Comparison of ENCODE assay signal across 18 cellular contexts in genomic region chr2:36701391-36701795, GRCh38. TPM values are rescaled to one million over a fixed set of nuclear protein-coding genes. Genes with fewer than 3 reads are reported as not detected.
DNase-seq lines count a peak whose midpoint lies in the region; ATAC-seq and TF ChIP-seq lines count a peak whose summit lies in the region.
"Had no signal": no experiment of that assay in that cellular context is flagged by ENCODE, and none has a peak within 500 bp of the region (broad histone marks: within the 10 kb centered on the region; RNA-seq: fewer than 3 reads in every experiment).

No MANE protein-coding gene starts in this region.

- no peak overlapping the region for H2BK120ac ChIP-seq in mesendoderm (ENCODE audit: low read depth, low read length)

- TF ChIP-seq CTCF in GM23338 (conservative IDR thresholded peaks at IDR 0.05; ENCODE audit: low read depth in 2 of 2) (peak in 1 of 2 experiments; percentile 50; a peak in 2 of 4 replicates), epithelial cell of esophagus (IDR thresholded peaks at IDR 0.05; ENCODE audit: insufficient read depth, low read depth, low read length, missing control alignments) (peak; percentile 37), CD14-positive monocyte (IDR thresholded peaks at IDR 0.05) (no peak)

- H3K4me2 ChIP-seq in GM23338 = no peak overlapping the region
- H3K4me2 ChIP-seq in mesendoderm (ENCODE audit: low read length) = no peak overlapping the region

- no peak overlapping the region for H3K18ac ChIP-seq in mesendoderm (ENCODE audit: low read length)

- H3K4ac ChIP-seq in mesendoderm (ENCODE audit: low read depth, low read length) = no peak overlapping the region

- peak; percentile 69 for DNase-seq in GM23338 (ENCODE audit: low spot score)
- DNase-seq in RPMI7951 (ENCODE audit: low read depth) = peak; percentile 32
- DNase-seq in epithelial cell of esophagus (ENCODE audit: low read depth) = peak; percentile 91
- peak; percentile 75 for DNase-seq in mesendoderm
- no peak for DNase-seq in CD14-positive monocyte (ENCODE audit: low spot score)
- DNase-seq: activated CD4-positive, alpha-beta memory T cell treated with anti-CD3 and anti-CD28 coated beads for 36 hours; activated T-cell treated with anti-CD3 and anti-CD28 coated beads, Interleukin-2, amount 50 U/mL, for 72 hours; amygdala; NCI-H1105 treated with DMSO at 0.1 percent for 48 hours; NCI-H2227 treated with DMSO at 0.1 percent for 48 hours; occipital lobe; small intestine; stimulated activated naive CD8-positive, alpha-beta T cell treated with anti-CD3 and anti-CD28 coated beads, Interleukin-15, Interleukin-2, amounts not matched to agents 100 U/mL and 50 U/mL, for 24 hours had no signal

- no peak overlapping the region for H2BK15ac ChIP-seq in mesendoderm (replicated peaks; ENCODE audit: low read depth)

- H3K4me1 Mint-ChIP-seq in GM23338 = peaks cover 18% of the 10 kb centered on the region
- H3K4me1 Mint-ChIP-seq in CD14-positive monocyte = peaks cover 48% of the 10 kb centered on the region

- H3K27me3 Mint-ChIP-seq in GM23338 (ENCODE audit: insufficient read depth, low read depth, poor library complexity) (peaks cover 9% of the 10 kb centered on the region), CD14-positive monocyte (ENCODE audit: low read depth in 3 of 3) (peaks cover 0 to 7% (median 0%) of the 10 kb centered on the region in 3 donors)
- H3K27me3 Mint-ChIP-seq: dendritic cell treated with granulocyte-macrophage colony-stimulating factor and Interleukin-4, amounts not matched to agents 40 ng/mL and 50 ng/mL, for 4 days had no signal

- H3K56ac ChIP-seq in mesendoderm (ENCODE audit: low read length) = no peak overlapping the region

- H3K23ac ChIP-seq in mesendoderm (ENCODE audit: low read length) = no peak overlapping the region

- H2AFZ ChIP-seq in GM23338 = peak overlapping the region; percentile 63

- WGBS in mesendoderm (ENCODE audit: extremely low coverage, insufficient coverage, low lambda C conversion rate) = no CpG with 5 or more reads among the region's 5 CpGs

- no peak overlapping the region for H4K5ac ChIP-seq in mesendoderm (ENCODE audit: low read length)

- H3K27me3 ChIP-seq in GM23338 (ENCODE audit: insufficient read depth) = no peaks in the 10 kb centered on the region
- no peaks in the 10 kb centered on the region for H3K27me3 ChIP-seq in mesendoderm (ENCODE audit: insufficient read depth, low read length, poor library complexity)
- H3K27me3 ChIP-seq: vagina had no signal

- H3K4me1 ChIP-seq in GM23338 (ENCODE audit: insufficient read depth) = peaks cover 10% of the 10 kb centered on the region; the same call in 1 of the 2 replicates
- peaks cover 5% of the 10 kb centered on the region for H3K4me1 ChIP-seq in mesendoderm (ENCODE audit: control insufficient read depth, low read depth, low read length)

- no peak overlapping the region for H3K27ac ChIP-seq in GM23338 (ENCODE audit: low read depth)
- H3K27ac ChIP-seq in mesendoderm (ENCODE audit: low read depth, low read length) = peak overlapping the region; percentile 27
- H3K27ac ChIP-seq: vagina had no signal

- no peaks in the 10 kb centered on the region for H3F3A ChIP-seq in GM23338 (replicated peaks; ENCODE audit: low read depth)

- H4K20me1 ChIP-seq in GM23338 (replicated peaks; ENCODE audit: insufficient read depth) = no peaks in the 10 kb centered on the region

- H2BK5ac ChIP-seq in mesendoderm (ENCODE audit: low read length) = no peak overlapping the region

- H3K79me2 ChIP-seq in GM23338 (replicated peaks; ENCODE audit: insufficient read depth) (no peaks in the 10 kb centered on the region), mesendoderm (ENCODE audit: control insufficient read depth, insufficient read depth, low read length) (no peaks in the 10 kb centered on the region)

- intact Hi-C loops in CD14-positive monocyte (cut with micrococcal nuclease) = no loop called here

- H3K9ac ChIP-seq in mesendoderm (ENCODE audit: low read length) = no peak overlapping the region

- no peak overlapping the region for H4K8ac ChIP-seq in mesendoderm (ENCODE audit: low read depth, low read length)

- H3K9me3 Mint-ChIP-seq in GM23338 = no peaks in the 10 kb centered on the region
- no peaks in the 10 kb centered on the region for H3K9me3 Mint-ChIP-seq in CD14-positive monocyte
- H3K9me3 Mint-ChIP-seq: activated CD4-positive, alpha-beta memory T cell treated with anti-CD3 and anti-CD28 coated beads for 36 hours; activated T-cell treated with anti-CD3 and anti-CD28 coated beads, Interleukin-2, amount 50 U/mL, for 72 hours; dendritic cell treated with granulocyte-macrophage colony-stimulating factor and Interleukin-4, amounts not matched to agents 40 ng/mL and 50 ng/mL, for 4 days had no signal

- H3K36me3 Mint-ChIP-seq in GM23338 (ENCODE audit: low read depth) (no peaks in the 10 kb centered on the region), CD14-positive monocyte (no peaks in the 10 kb centered on the region)
- H3K36me3 Mint-ChIP-seq: activated CD4-positive, alpha-beta memory T cell treated with anti-CD3 and anti-CD28 coated beads for 36 hours had no signal

- no peaks in the 10 kb centered on the region for H3K79me1 ChIP-seq in mesendoderm (ENCODE audit: low read length)

- H3K36me3 ChIP-seq in GM23338 (ENCODE audit: insufficient read depth) (no peaks in the 10 kb centered on the region), mesendoderm (ENCODE audit: control insufficient read depth, insufficient read depth, low read length) (no peaks in the 10 kb centered on the region)
- H3K36me3 ChIP-seq: vagina had no signal

- peaks cover 6% of the 10 kb centered on the region; the same call in 1 of the 2 replicates for H3K9me2 ChIP-seq in GM23338 (ENCODE audit: insufficient read depth)

- no peak overlapping the region for H2AK5ac ChIP-seq in mesendoderm (ENCODE audit: low read length)

- H3K4me3 ChIP-seq in GM23338 (no peak overlapping the region), epithelial cell of esophagus (ENCODE audit: low read length) (no peak overlapping the region), mesendoderm (ENCODE audit: low read length) (no peak overlapping the region)
- H3K4me3 ChIP-seq: vagina had no signal

- no peak overlapping the region for H3K27ac Mint-ChIP-seq in GM23338
- peak overlapping the region in 1 of 7 donors; percentile 9 for H3K27ac Mint-ChIP-seq in CD14-positive monocyte
- H3K27ac Mint-ChIP-seq: activated CD4-positive, alpha-beta memory T cell treated with anti-CD3 and anti-CD28 coated beads for 36 hours; activated T-cell treated with anti-CD3 and anti-CD28 coated beads, Interleukin-2, amount 50 U/mL, for 72 hours; dendritic cell treated with granulocyte-macrophage colony-stimulating factor and Interleukin-4, amounts not matched to agents 40 ng/mL and 50 ng/mL, for 4 days had no signal

- no peak overlapping the region for H3K4me3 Mint-ChIP-seq in GM23338
- no peak overlapping the region for H3K4me3 Mint-ChIP-seq in CD14-positive monocyte
- H3K4me3 Mint-ChIP-seq: activated CD4-positive, alpha-beta memory T cell treated with anti-CD3 and anti-CD28 coated beads for 36 hours; activated T-cell treated with anti-CD3 and anti-CD28 coated beads, Interleukin-2, amount 50 U/mL, for 72 hours; dendritic cell treated with granulocyte-macrophage colony-stimulating factor and Interleukin-4, amounts not matched to agents 40 ng/mL and 50 ng/mL, for 4 days had no signal

- ATAC-seq in GM23338 = peak; percentile 70
- no peak for ATAC-seq in HG02678 (IDR thresholded peaks at IDR 0.05; ENCODE audit: unreplicated experiment)
- no peak for ATAC-seq in HG02610 (IDR thresholded peaks at IDR 0.05; ENCODE audit: unreplicated experiment)
- no peak for ATAC-seq in GM21723 (IDR thresholded peaks at IDR 0.05; ENCODE audit: unreplicated experiment)
- ATAC-seq: activated T-cell treated with anti-CD3 and anti-CD28 coated beads, Interleukin-2, amount 50 U/mL, for 72 hours; stimulated activated naive CD8-positive, alpha-beta T cell treated with anti-CD3 and anti-CD28 coated beads, Interleukin-15, Interleukin-2, amounts not matched to agents 100 U/mL and 50 U/mL, for 24 hours had no signal

TF ChIP-seq in GM23338, 12 proteins besides CTCF, POLR2A, EP300 and RAD21 (continues in another document):
- TF ChIP-seq ZNF114 (CRISPR knock-in tag; IDR thresholded peaks at IDR 0.05) = no peak
- TF ChIP-seq, protein P1, sequence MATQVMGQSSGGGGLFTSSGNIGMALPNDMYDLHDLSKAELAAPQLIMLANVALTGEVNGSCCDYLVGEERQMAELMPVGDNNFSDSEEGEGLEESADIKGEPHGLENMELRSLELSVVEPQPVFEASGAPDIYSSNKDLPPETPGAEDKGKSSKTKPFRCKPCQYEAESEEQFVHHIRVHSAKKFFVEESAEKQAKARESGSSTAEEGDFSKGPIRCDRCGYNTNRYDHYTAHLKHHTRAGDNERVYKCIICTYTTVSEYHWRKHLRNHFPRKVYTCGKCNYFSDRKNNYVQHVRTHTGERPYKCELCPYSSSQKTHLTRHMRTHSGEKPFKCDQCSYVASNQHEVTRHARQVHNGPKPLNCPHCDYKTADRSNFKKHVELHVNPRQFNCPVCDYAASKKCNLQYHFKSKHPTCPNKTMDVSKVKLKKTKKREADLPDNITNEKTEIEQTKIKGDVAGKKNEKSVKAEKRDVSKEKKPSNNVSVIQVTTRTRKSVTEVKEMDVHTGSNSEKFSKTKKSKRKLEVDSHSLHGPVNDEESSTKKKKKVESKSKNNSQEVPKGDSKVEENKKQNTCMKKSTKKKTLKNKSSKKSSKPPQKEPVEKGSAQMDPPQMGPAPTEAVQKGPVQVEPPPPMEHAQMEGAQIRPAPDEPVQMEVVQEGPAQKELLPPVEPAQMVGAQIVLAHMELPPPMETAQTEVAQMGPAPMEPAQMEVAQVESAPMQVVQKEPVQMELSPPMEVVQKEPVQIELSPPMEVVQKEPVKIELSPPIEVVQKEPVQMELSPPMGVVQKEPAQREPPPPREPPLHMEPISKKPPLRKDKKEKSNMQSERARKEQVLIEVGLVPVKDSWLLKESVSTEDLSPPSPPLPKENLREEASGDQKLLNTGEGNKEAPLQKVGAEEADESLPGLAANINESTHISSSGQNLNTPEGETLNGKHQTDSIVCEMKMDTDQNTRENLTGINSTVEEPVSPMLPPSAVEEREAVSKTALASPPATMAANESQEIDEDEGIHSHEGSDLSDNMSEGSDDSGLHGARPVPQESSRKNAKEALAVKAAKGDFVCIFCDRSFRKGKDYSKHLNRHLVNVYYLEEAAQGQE (IDR thresholded peaks at IDR 0.05; ENCODE audit: unreplicated experiment) = no peak
- TF ChIP-seq STAT1 (IDR thresholded peaks at IDR 0.05; ENCODE audit: unreplicated experiment) = no peak
- no peak for TF ChIP-seq JUNB (IDR thresholded peaks at IDR 0.05; ENCODE audit: unreplicated experiment)
- no peak for TF ChIP-seq EZH2 (IDR thresholded peaks at IDR 0.05; ENCODE audit: low read depth, unreplicated experiment)
- no peak for TF ChIP-seq ZNF331 (CRISPR knock-in tag; IDR thresholded peaks at IDR 0.05; ENCODE audit: low read depth)
- no peak for TF ChIP-seq NANOG (IDR thresholded peaks at IDR 0.05; ENCODE audit: borderline replicate concordance)
- TF ChIP-seq CREB1 (CRISPR knock-in tag; IDR thresholded peaks at IDR 0.05; ENCODE audit: low read depth) = no peak

RNA-seq across cellular contexts. Expression of gene VIT, which starts 4.9 kb away (rescaled TPM):
- not detected in 2 replicates for total RNA-seq in GM23338 (2014; rRNA removed; shearing (Covaris generic))
- polyA plus RNA-seq in GM23338 (2016; fragmentation: Nextera tagmentation; extraction: Ambion mirVana) (not detected in 2 replicates), CD14-positive monocyte (not detected)
- total RNA-seq in RPMI7951 (2014; rRNA removed; shearing (Covaris generic)) = 0.88 and 2.9 TPM in 2 replicates
- polyA plus RNA-seq in mesendoderm (2013, experiment 1 of 2) = 0.45 TPM
- polyA plus RNA-seq in mesendoderm (2013, experiment 2 of 2) = 0.24 TPM
- total RNA-seq: activated CD4-positive, alpha-beta memory T cell treated with anti-CD3 and anti-CD28 coated beads for 36 hours; activated T-cell treated with anti-CD3 and anti-CD28 coated beads, Interleukin-2, amount 50 U/mL, for 72 hours; occipital lobe had no signal
